Comparison of ENCODE assay signal across 19 cellular contexts in the genomic region with DNA sequence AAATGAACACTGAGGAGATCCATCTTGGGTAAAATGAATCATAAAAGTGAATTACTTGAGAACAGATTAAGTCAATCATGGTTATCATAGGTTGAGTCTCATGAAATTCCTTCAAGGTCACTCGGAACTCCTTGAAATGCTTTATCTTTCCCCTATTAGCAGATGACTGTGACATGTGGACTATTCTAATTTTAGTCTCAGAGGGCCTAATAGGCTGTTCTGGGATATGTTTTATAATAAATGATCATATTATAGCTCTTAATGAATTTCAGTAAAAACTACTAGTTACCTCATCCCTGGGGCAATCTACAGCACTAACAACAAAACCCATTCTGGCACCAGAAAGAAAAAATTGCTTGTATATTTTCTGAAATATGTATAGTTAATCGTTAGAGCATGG. TPM values are rescaled to one million over a fixed set of nuclear protein-coding genes. Genes with fewer than 3 reads are reported as not detected.
DNase-seq lines count a peak whose midpoint lies in the region; ATAC-seq and TF ChIP-seq lines count a peak whose summit lies in the region.
"Had no signal": no experiment of that assay in that cellular context is flagged by ENCODE, and none has a peak within 500 bp of the region (broad histone marks: within the 10 kb centered on the region; RNA-seq: fewer than 3 reads in every experiment).

No MANE protein-coding gene starts in this region.

- H3K79me2 ChIP-seq in SK-N-SH (ENCODE audit: insufficient read depth) (no peaks in the 10 kb centered on the region), OCI-LY7 (ENCODE audit: insufficient read depth, low read depth, low read length) (no peaks in the 10 kb centered on the region)

- no peaks in the 10 kb centered on the region for H3F3A ChIP-seq in SK-N-SH (replicated peaks; ENCODE audit: insufficient read depth)

- H4K20me1 ChIP-seq in SK-N-SH (ENCODE audit: insufficient read depth), result no peaks in the 10 kb centered on the region
- H4K20me1 ChIP-seq in OCI-LY7 (ENCODE audit: insufficient read depth, low read length), result no peaks in the 10 kb centered on the region

- 54% methylated on average over 2 of the region's 2 CpGs for WGBS in SK-N-SH (ENCODE audit: low lambda C conversion rate)
- 56% methylated on average over 2 of the region's 2 CpGs for WGBS in prostate gland

- intact Hi-C loops in OCI-LY7 (cut with micrococcal nuclease; ENCODE audit: unreplicated experiment) (loop anchor here (1.0 kb wide), 1 partner anchor 191 kb away; no protein-coding TSS in a partner anchor), prostate gland (cut with DNase I) (loop anchor here (2.0 to 5.0 kb wide), 2 partner anchors 126 to 187 kb away; no protein-coding TSS in a partner anchor)

- no peak for TF ChIP-seq EP300 in SK-N-SH (IDR thresholded peaks at IDR 0.05; ENCODE audit: borderline replicate concordance in 1 of 2, low read depth in 1 of 2, low read length in 1 of 2)

- ATAC-seq in HG02885 (IDR thresholded peaks at IDR 0.05; ENCODE audit: poor library complexity, unreplicated experiment), result peak; percentile 12
- ATAC-seq in HG02870 (IDR thresholded peaks at IDR 0.05; ENCODE audit: unreplicated experiment), result no peak
- ATAC-seq: K562 had no signal

- H2AFZ ChIP-seq in SK-N-SH (ENCODE audit: low read depth) (peak overlapping the region; percentile 70), OCI-LY7 (ENCODE audit: low read length) (no peak overlapping the region)

- no peak for TF ChIP-seq RAD21 in SK-N-SH (IDR thresholded peaks at IDR 0.05; ENCODE audit: low read length)

- H3K36me3 ChIP-seq in SK-N-SH (replicated peaks in 1 of 2; ENCODE audit: control insufficient read depth in 1 of 2, insufficient read depth in 2 of 2, low read length in 1 of 2) (no peaks in the 10 kb centered on the region), rectal smooth muscle tissue (ENCODE audit: control insufficient read depth, insufficient read depth, low read length) (no peaks in the 10 kb centered on the region), OCI-LY7 (ENCODE audit: insufficient read depth, low read length) (no peaks in the 10 kb centered on the region), prostate gland (no peaks in the 10 kb centered on the region)

- H3K9ac ChIP-seq in SK-N-SH, result no peak overlapping the region
- H3K9ac ChIP-seq in rectal smooth muscle tissue (ENCODE audit: low read length), result no peak overlapping the region

- TF ChIP-seq CTCF in SK-N-SH (IDR thresholded peaks at IDR 0.05) (no peak), OCI-LY7 (conservative IDR thresholded peaks at IDR 0.05; ENCODE audit: low read length) (no peak), prostate gland (IDR thresholded peaks at IDR 0.05) (no peak)

- H3K9me3 ChIP-seq in SK-N-SH (0 out of 2 replicates have a peak, but pooled peaks cover 3% of the 10 kb centered on the region), OCI-LY7 (ENCODE audit: low read length) (no peaks in the 10 kb centered on the region), prostate gland (no peaks in the 10 kb centered on the region)
- H3K9me3 ChIP-seq: Caco-2 had no signal

- H3K27me3 ChIP-seq in SK-N-SH (ENCODE audit: insufficient read depth) (no peaks in the 10 kb centered on the region), rectal smooth muscle tissue (ENCODE audit: control insufficient read depth, insufficient read depth, low read length) (no peaks in the 10 kb centered on the region), prostate gland (replicated peaks; ENCODE audit: insufficient read depth) (no peaks in the 10 kb centered on the region)

- no TSS peak for BruUV-seq in OCI-LY7 (replicated peaks; lab: Mats Ljungman, UMichigan)

- H3K9me2 ChIP-seq in SK-N-SH, result no peaks in the 10 kb centered on the region
- H3K9me2 ChIP-seq in OCI-LY7 (ENCODE audit: insufficient read depth, low read length), result no peaks in the 10 kb centered on the region

- H3K4me2 ChIP-seq in SK-N-SH (no peak overlapping the region), OCI-LY7 (ENCODE audit: low read length) (no peak overlapping the region)

- CTCF ChIA-PET in SK-N-SH (lab: Yijun Ruan, JAX) (interaction anchor here (0.7 to 4.1 kb wide), 18 partner anchors 8 to 190 kb away, joined by 3 to 30 read pairs (median 3); partner anchors contain the start of gene WDR17), OCI-LY7 (lab: Charles Lee; ENCODE audit: unreplicated experiment) (interaction anchor here (0.8 kb wide), 1 partner anchor 21 kb away, joined by 3 read pairs; no protein-coding TSS in a partner anchor)

- H3K4me1 ChIP-seq in SK-N-SH (ENCODE audit: control insufficient read depth in 1 of 2, insufficient read depth in 2 of 2, low read depth in 1 of 2, low read length in 1 of 2), result no peaks in the 10 kb centered on the region; a peak in 1 of 4 replicates
- peaks cover 3% of the 10 kb centered on the region for H3K4me1 ChIP-seq in rectal smooth muscle tissue (ENCODE audit: control insufficient read depth, insufficient read depth, low read length)
- H3K4me1 ChIP-seq in OCI-LY7 (ENCODE audit: insufficient read depth, low read length, poor library complexity, severe bottlenecking), result peaks cover 5% of the 10 kb centered on the region
- H3K4me1 ChIP-seq in prostate gland (replicated peaks), result no peaks in the 10 kb centered on the region
- H3K4me1 ChIP-seq: Caco-2 had no signal

- H3K4me3 ChIP-seq in SK-N-SH (ENCODE audit: low read depth in 2 of 2, low read length in 1 of 2) (no peak overlapping the region), rectal smooth muscle tissue (ENCODE audit: low read length) (no peak overlapping the region), OCI-LY7 (ENCODE audit: low read depth, low read length, poor library complexity, severe bottlenecking) (no peak overlapping the region), prostate gland (no peak overlapping the region)
- H3K4me3 ChIP-seq: K562 had no signal

- TF ChIP-seq POLR2A in prostate gland (IDR thresholded peaks at IDR 0.05), result no peak

- POLR2A ChIA-PET in SK-N-SH (lab: Yijun Ruan, JAX) (interaction anchor here (1.6 kb wide), 1 partner anchor 44 kb away, joined by 4 read pairs; the partner anchor contains the start of gene SPATA4), OCI-LY7 (lab: Charles Lee) (interaction anchor here (0.9 to 1.0 kb wide), 2 partner anchors 14 to 152 kb away, joined by 3 read pairs; no protein-coding TSS in a partner anchor)

- H3K27ac ChIP-seq in SK-N-SH (ENCODE audit: low read depth in 2 of 2, low read length in 1 of 2) (peak overlapping the region in 1 of 2 experiments; percentile 23; a peak in 1 of 4 replicates), rectal smooth muscle tissue (ENCODE audit: low read depth, low read length) (peak overlapping the region; percentile 45), OCI-LY7 (ENCODE audit: low read depth, low read length, poor library complexity, severe bottlenecking) (no peak overlapping the region), prostate gland (no peak overlapping the region)
- H3K27ac ChIP-seq: RWPE1 had no signal

- peak; percentile 2 for DNase-seq in EH (ENCODE audit: low read depth)
- DNase-seq in SK-N-SH, result no peak
- DNase-seq in OCI-LY7 (ENCODE audit: low spot score), result no peak
- no peak for DNase-seq in prostate gland (ENCODE audit: low spot score)
- DNase-seq in H4 (ENCODE audit: low spot score), result no peak
- DNase-seq: CD4-positive, alpha-beta T cell; GF-D8; H7; NCI-H1105 treated with DMSO at 0.1 percent for 48 hours; NCI-H1694; NCI-H2107; NCI-H2227 treated with DMSO at 0.1 percent for 48 hours; SIG-M5 had no signal

TF ChIP-seq in SK-N-SH, 30 proteins besides CTCF, POLR2A, EP300 and RAD21:
- no peak for TF ChIP-seq TCF12 (IDR thresholded peaks at IDR 0.05)
- 0 out of 2 replicates have a peak, but pooled peaks have one; percentile 1 for TF ChIP-seq FOSL2 (IDR thresholded peaks at IDR 0.05; ENCODE audit: borderline replicate concordance, low read depth)
- TF ChIP-seq, protein P1, sequence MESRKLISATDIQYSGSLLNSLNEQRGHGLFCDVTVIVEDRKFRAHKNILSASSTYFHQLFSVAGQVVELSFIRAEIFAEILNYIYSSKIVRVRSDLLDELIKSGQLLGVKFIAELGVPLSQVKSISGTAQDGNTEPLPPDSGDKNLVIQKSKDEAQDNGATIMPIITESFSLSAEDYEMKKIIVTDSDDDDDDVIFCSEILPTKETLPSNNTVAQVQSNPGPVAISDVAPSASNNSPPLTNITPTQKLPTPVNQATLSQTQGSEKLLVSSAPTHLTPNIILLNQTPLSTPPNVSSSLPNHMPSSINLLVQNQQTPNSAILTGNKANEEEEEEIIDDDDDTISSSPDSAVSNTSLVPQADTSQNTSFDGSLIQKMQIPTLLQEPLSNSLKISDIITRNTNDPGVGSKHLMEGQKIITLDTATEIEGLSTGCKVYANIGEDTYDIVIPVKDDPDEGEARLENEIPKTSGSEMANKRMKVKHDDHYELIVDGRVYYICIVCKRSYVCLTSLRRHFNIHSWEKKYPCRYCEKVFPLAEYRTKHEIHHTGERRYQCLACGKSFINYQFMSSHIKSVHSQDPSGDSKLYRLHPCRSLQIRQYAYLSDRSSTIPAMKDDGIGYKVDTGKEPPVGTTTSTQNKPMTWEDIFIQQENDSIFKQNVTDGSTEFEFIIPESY (IDR thresholded peaks at IDR 0.05; ENCODE audit: borderline replicate concordance, low read depth), result no peak

RNA-seq across cellular contexts. Expression of gene SPATA4, which starts 44.7 kb away (rescaled TPM):
- 0.21 and 0.34 TPM in 2 replicates for polyA plus RNA-seq in SK-N-SH (2012; rRNA removed)
- 0.17 and 0.23 TPM in 2 replicates for polyA plus RNA-seq in SK-N-SH (2012; cell fraction: cytosol; rRNA removed)
- 0.31 and 0.36 TPM in 2 replicates for polyA plus RNA-seq in SK-N-SH (2012; cell fraction: nucleus; rRNA removed)
- not detected in 2 replicates for total RNA-seq in OCI-LY7 (2014; rRNA removed; shearing (Covaris generic))
- total RNA-seq in OCI-LY7 (2022) (not detected in 2 replicates), prostate gland (10 to 100 TPM in 1 of 2 donors, under 1 TPM in 1; 0.68 to 10.2 TPM)
- total RNA-seq in H4 (2014; rRNA removed; shearing (Covaris generic)), result not detected in 2 replicates
- total RNA-seq: Caco-2; CD4-positive, alpha-beta T cell; H7; K562 had no signal
- polyA plus RNA-seq: K562 had no signal
